Comparison of ENCODE assay signal across 21 cellular contexts in the genomic region with DNA sequence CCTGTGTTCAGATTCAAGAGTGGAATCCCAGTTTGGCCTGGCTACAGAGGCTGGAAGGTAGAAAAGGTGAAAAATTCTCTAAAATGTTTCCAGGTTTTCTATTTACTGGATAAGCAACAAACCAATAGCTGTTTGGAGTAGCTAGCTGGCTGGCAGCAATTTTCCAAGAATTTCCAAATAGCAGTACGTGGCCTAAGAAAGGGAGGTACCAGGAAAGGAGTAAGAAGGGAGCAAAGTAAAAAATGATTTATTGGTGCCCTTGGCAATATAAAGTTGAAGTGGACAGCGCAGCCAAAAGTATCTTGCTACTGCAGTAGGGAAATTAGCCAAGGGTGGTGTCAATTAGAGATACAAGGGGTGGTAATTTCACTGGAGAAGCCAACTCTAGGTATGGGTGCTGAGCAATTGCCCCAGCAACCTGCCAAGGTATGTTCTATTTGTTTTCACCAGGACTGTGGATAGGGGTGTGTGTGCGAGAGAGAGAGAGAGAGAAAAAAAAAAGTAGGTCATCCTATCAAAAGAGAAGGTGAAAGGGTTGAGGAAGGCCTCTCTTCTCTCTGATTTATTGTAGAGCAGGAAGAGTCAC. TPM values are rescaled to one million over a fixed set of nuclear protein-coding genes. Genes with fewer than 3 reads are reported as not detected.
DNase-seq lines count a peak whose midpoint lies in the region; TF ChIP-seq lines count a peak whose summit lies in the region.
"Had no signal": no experiment of that assay in that cellular context is flagged by ENCODE, and none has a peak within 500 bp of the region (broad histone marks: within the 10 kb centered on the region; RNA-seq: fewer than 3 reads in every experiment).

No MANE protein-coding gene starts in this region.

- H3K27ac Mint-ChIP-seq in MCF 10A (ENCODE audit: low read depth, unreplicated experiment), result no peak overlapping the region
- no peak overlapping the region for H3K27ac Mint-ChIP-seq in activated CD4-positive, alpha-beta T cell treated with anti-CD3 and anti-CD28 coated beads, Interleukin-2, amount 10 ng/mL, durations not matched to agents 7 days and 5 days
- H3K27ac Mint-ChIP-seq: CD4-positive, CD25-positive, alpha-beta regulatory T cell had no signal

- no peaks in the 10 kb centered on the region for H3K36me3 ChIP-seq in breast epithelium
- no peaks in the 10 kb centered on the region for H3K36me3 ChIP-seq in BLaER1 treated with 17β-estradiol and CSF1 and Interleukin-3, amounts not matched to agents 10 nM and 100 nM
- H3K36me3 ChIP-seq in muscle layer of colon (ENCODE audit: insufficient read depth, low read length), result no peaks in the 10 kb centered on the region
- no peaks in the 10 kb centered on the region for H3K36me3 ChIP-seq in sigmoid colon
- H3K36me3 ChIP-seq in thyroid gland, result no peaks in the 10 kb centered on the region
- H3K36me3 ChIP-seq: BE2C had no signal

- TF ChIP-seq CTCF in breast epithelium (IDR thresholded peaks at IDR 0.05) (no peak), MCF 10A (IDR thresholded peaks at IDR 0.05; ENCODE audit: unreplicated experiment) (no peak), sigmoid colon (IDR thresholded peaks at IDR 0.05) (no peak), thyroid gland (IDR thresholded peaks at IDR 0.05) (no peak)

- H3K4me1 ChIP-seq in breast epithelium (peaks cover 0 to 5% of the 10 kb centered on the region in 2 donors), muscle layer of colon (ENCODE audit: insufficient read depth, low read length) (peaks cover 15% of the 10 kb centered on the region), sigmoid colon (peaks cover 0 to 25% (median 17%) of the 10 kb centered on the region in 4 donors), thyroid gland (no peaks in the 10 kb centered on the region)
- peaks cover 0 to 8% (median 7%) of the 10 kb centered on the region in 10 experiments; a peak in 10 of 20 replicates for H3K4me1 ChIP-seq in BLaER1 treated with 17β-estradiol and CSF1 and Interleukin-3, amounts not matched to agents 10 nM and 100 nM
- H3K4me1 ChIP-seq: BE2C had no signal

- TF ChIP-seq POLR2A in breast epithelium (IDR thresholded peaks at IDR 0.05), result no peak
- no peak for TF ChIP-seq POLR2A in sigmoid colon (IDR thresholded peaks at IDR 0.05)
- no peak for TF ChIP-seq POLR2A in thyroid gland (IDR thresholded peaks at IDR 0.05)

- no TSS peak for BruUV-seq in MCF 10A (replicated peaks; lab: Mats Ljungman, UMichigan)

- peak overlapping the region in 6 of 11 experiments; percentile 0 to 38 (median 14); a peak in 5 of 22 replicates for H3K4me2 ChIP-seq in BLaER1 treated with 17β-estradiol and CSF1 and Interleukin-3, amounts not matched to agents 10 nM and 100 nM

- H3K36me3 Mint-ChIP-seq in MCF 10A (ENCODE audit: insufficient read depth, unreplicated experiment), result no peaks in the 10 kb centered on the region
- H3K36me3 Mint-ChIP-seq in activated CD4-positive, alpha-beta T cell treated with anti-CD3 and anti-CD28 coated beads, Interleukin-2, amount 10 ng/mL, durations not matched to agents 7 days and 5 days (ENCODE audit: low read depth), result no peaks in the 10 kb centered on the region
- H3K36me3 Mint-ChIP-seq: CD4-positive, CD25-positive, alpha-beta regulatory T cell had no signal

- CTCF ChIA-PET in MCF 10A (lab: Yijun Ruan, JAX), result interaction anchor here (1.0 kb wide), 1 partner anchor 40 kb away, joined by 4 read pairs; no protein-coding TSS in a partner anchor
- CTCF ChIA-PET in activated CD4-positive, alpha-beta T cell treated with anti-CD3 and anti-CD28 coated beads, Interleukin-2, amount 10 ng/mL, durations not matched to agents 7 days and 5 days (lab: Charles Lee), result no interaction called here

- no peaks in the 10 kb centered on the region for H3K4me1 Mint-ChIP-seq in MCF 10A (ENCODE audit: insufficient read depth, unreplicated experiment)
- no peaks in the 10 kb centered on the region for H3K4me1 Mint-ChIP-seq in activated CD4-positive, alpha-beta T cell treated with anti-CD3 and anti-CD28 coated beads, Interleukin-2, amount 10 ng/mL, durations not matched to agents 7 days and 5 days
- H3K4me1 Mint-ChIP-seq: CD4-positive, CD25-positive, alpha-beta regulatory T cell had no signal

- H3K27me3 ChIP-seq in breast epithelium, result no peaks in the 10 kb centered on the region
- H3K27me3 ChIP-seq in BLaER1 treated with 17β-estradiol and CSF1 and Interleukin-3, amounts not matched to agents 10 nM and 100 nM, result no peaks in the 10 kb centered on the region
- H3K27me3 ChIP-seq in muscle layer of colon (ENCODE audit: control insufficient read depth in 1 of 2, insufficient read depth in 2 of 2, low read length in 2 of 2), result no peaks in the 10 kb centered on the region
- no peaks in the 10 kb centered on the region for H3K27me3 ChIP-seq in sigmoid colon
- no peaks in the 10 kb centered on the region for H3K27me3 ChIP-seq in thyroid gland
- H3K27me3 ChIP-seq: BE2C had no signal

- peaks cover 0 to 3% of the 10 kb centered on the region in 2 donors for H3K9me3 ChIP-seq in breast epithelium
- peaks cover 0 to 15% (median 5%) of the 10 kb centered on the region in 11 experiments; a peak in 9 of 22 replicates for H3K9me3 ChIP-seq in BLaER1 treated with 17β-estradiol and CSF1 and Interleukin-3, amounts not matched to agents 10 nM and 100 nM (replicated peaks in 1 of 11)
- H3K9me3 ChIP-seq in muscle layer of colon (ENCODE audit: low read length), result no peaks in the 10 kb centered on the region
- H3K9me3 ChIP-seq in sigmoid colon, result peaks cover 0 to 3% (median under 1%) of the 10 kb centered on the region in 4 donors
- H3K9me3 ChIP-seq in thyroid gland, result no peaks in the 10 kb centered on the region
- H3K9me3 ChIP-seq: BE2C had no signal

- H3K9me3 Mint-ChIP-seq in MCF 10A (ENCODE audit: unreplicated experiment), result no peaks in the 10 kb centered on the region
- peaks cover 3% of the 10 kb centered on the region for H3K9me3 Mint-ChIP-seq in activated CD4-positive, alpha-beta T cell treated with anti-CD3 and anti-CD28 coated beads, Interleukin-2, amount 10 ng/mL, durations not matched to agents 7 days and 5 days

- DNase-seq in breast epithelium (ENCODE audit: low spot score in 2 of 2), result no peak
- DNase-seq in MCF 10A (ENCODE audit: unreplicated experiment), result no peak
- DNase-seq in sigmoid colon, result no peak
- no peak for DNase-seq in thyroid gland
- DNase-seq in activated CD4-positive, alpha-beta T cell treated with anti-CD3 and anti-CD28 coated beads, Interleukin-2, amount 10 ng/mL, durations not matched to agents 7 days and 5 days, result no peak
- DNase-seq in islet precursor cell, result no peak
- DNase-seq: 8988T; ACHN; BE2C; CD4-positive, CD25-positive, alpha-beta regulatory T cell; HCEC 1CT; KG1; MM.1S; NCI-H2029; NCI-H2227 treated with DMSO at 0.1 percent for 48 hours; NCI-H526 treated with DMSO at 0.1 percent for 48 hours; SHP77 treated with DMSO at 0.1 percent for 48 hours had no signal

- H3K27ac ChIP-seq in breast epithelium (peak overlapping the region; percentile 40 to 72), muscle layer of colon (ENCODE audit: low read depth, low read length) (peak overlapping the region; percentile 60), sigmoid colon (peak overlapping the region in 3 of 4 donors; percentile 63 to 72 (median 64)), thyroid gland (no peak overlapping the region)
- H3K27ac ChIP-seq in BLaER1 treated with 17β-estradiol and CSF1 and Interleukin-3, amounts not matched to agents 10 nM and 100 nM, result no peak overlapping the region
- H3K27ac ChIP-seq: RWPE1 had no signal

- H3K4me3 ChIP-seq in breast epithelium (no peak overlapping the region), muscle layer of colon (ENCODE audit: low read depth in 1 of 2, low read length in 2 of 2) (no peak overlapping the region), sigmoid colon (no peak overlapping the region), thyroid gland (replicated peaks in 1 of 3) (no peak overlapping the region)
- H3K4me3 ChIP-seq in BLaER1 treated with 17β-estradiol and CSF1 and Interleukin-3, amounts not matched to agents 10 nM and 100 nM, result no peak overlapping the region
- H3K4me3 ChIP-seq: GM12878 had no signal

- WGBS in sigmoid colon, 2 donors, result 85 to 87% methylated on average over 3 of the region's 3 CpGs
- 93 to 96% methylated on average over 3 of the region's 3 CpGs for WGBS in thyroid gland, 2 donors

- no peaks in the 10 kb centered on the region for H4K20me1 ChIP-seq in BLaER1 treated with 17β-estradiol and CSF1 and Interleukin-3, amounts not matched to agents 10 nM and 100 nM

- H3K4me3 Mint-ChIP-seq in MCF 10A (ENCODE audit: unreplicated experiment), result no peak overlapping the region
- no peak overlapping the region for H3K4me3 Mint-ChIP-seq in activated CD4-positive, alpha-beta T cell treated with anti-CD3 and anti-CD28 coated beads, Interleukin-2, amount 10 ng/mL, durations not matched to agents 7 days and 5 days
- H3K4me3 Mint-ChIP-seq: CD4-positive, CD25-positive, alpha-beta regulatory T cell had no signal

- intact Hi-C loops in breast epithelium (cut with DNase I; ENCODE audit: low total_unique reads) (no loop called here), MCF 10A (cut with micrococcal nuclease) (no loop called here), sigmoid colon (cut with DNase I) (no loop called here), thyroid gland (cut with DNase I) (no loop called here)

- no peak for TF ChIP-seq EP300 in sigmoid colon (IDR thresholded peaks at IDR 0.05)

- POLR2A ChIA-PET in MCF 10A (lab: Yijun Ruan, JAX), result interaction anchor here (0.9 kb wide), 1 partner anchor 16 kb away, joined by 3 read pairs; no protein-coding TSS in a partner anchor
- POLR2A ChIA-PET in activated CD4-positive, alpha-beta T cell treated with anti-CD3 and anti-CD28 coated beads, Interleukin-2, amount 10 ng/mL, durations not matched to agents 7 days and 5 days (lab: Charles Lee), result no interaction called here

- H3K9ac ChIP-seq in BLaER1 treated with 17β-estradiol and CSF1 and Interleukin-3, amounts not matched to agents 10 nM and 100 nM, result no peak overlapping the region
- H3K9ac ChIP-seq in muscle layer of colon (ENCODE audit: low read length), result no peak overlapping the region

- H3K27me3 Mint-ChIP-seq in MCF 10A (ENCODE audit: insufficient read depth, unreplicated experiment), result no peaks in the 10 kb centered on the region
- H3K27me3 Mint-ChIP-seq in activated CD4-positive, alpha-beta T cell treated with anti-CD3 and anti-CD28 coated beads, Interleukin-2, amount 10 ng/mL, durations not matched to agents 7 days and 5 days, result no peaks in the 10 kb centered on the region

RNA-seq across cellular contexts. Expression of gene THBS1, which starts 40.8 kb away (rescaled TPM):
- total RNA-seq in breast epithelium (100 to 1,000 TPM; 106 to 623 (median 386) TPM), MCF 10A (2022) (103 and 393 TPM in 2 replicates), sigmoid colon (1,000 to 10,000 TPM in 1 of 4 donors, 100 to 1,000 TPM in 3; 172 to 3,974 (median 496) TPM), thyroid gland (100 to 1,000 TPM in 1 of 4 donors, 10 to 100 TPM in 3; 15.3 to 155 (median 57.8) TPM)
- 10 to 100 TPM; 13.2 to 95.5 (median 16.8) TPM for polyA plus RNA-seq in sigmoid colon
- total RNA-seq in activated CD4-positive, alpha-beta T cell treated with anti-CD3 and anti-CD28 coated beads, Interleukin-2, amount 10 ng/mL, durations not matched to agents 7 days and 5 days, result 1 to 10 TPM in 1 of 2 experiments, under 1 TPM in 1; 0.40 to 1.1 TPM

Comparison
In these comparisons a context has a peak if more than half of its experiments do, and no peak if none do; other contexts are left out.
1. H3K27ac ChIP-seq: peak in breast epithelium (2 of 2), muscle layer of colon (single experiment) and sigmoid colon (3 of 4); none in BLaER1 treated with 17β-estradiol and CSF1 and Interleukin-3, amounts not matched to agents 10 nM and 100 nM (0 of 11) and thyroid gland (0 of 3).
2. RNA of gene THBS1, which starts 40.8 kb away (total RNA-seq): 172 to 3,974 TPM in sigmoid colon, 103 to 393 TPM in MCF 10A, 106 to 623 TPM in breast epithelium and 15.3 to 155 TPM in thyroid gland; 0.40 to 1.1 TPM in activated CD4-positive, alpha-beta T cell treated with anti-CD3 and anti-CD28 coated beads, Interleukin-2, amount 10 ng/mL, durations not matched to agents 7 days and 5 days; every median in the first group is over 4 times any median in the second.